18 cellular contexts compared by ENCODE assay signal in genomic region chr10:97358781-97359180, GRCh38. TPM values are rescaled to one million over a fixed set of nuclear protein-coding genes. Genes with fewer than 3 reads are reported as not detected.
DNase-seq lines count a peak whose midpoint lies in the region; ATAC-seq and TF ChIP-seq lines count a peak whose summit lies in the region.
"Had no signal": no experiment of that assay in that cellular context is flagged by ENCODE, and none has a peak within 500 bp of the region (broad histone marks: within the 10 kb centered on the region; RNA-seq: fewer than 3 reads in every experiment).

No MANE protein-coding gene starts in this region.

- no peak overlapping the region for H2BK12ac ChIP-seq in H9 (ENCODE audit: insufficient read length, low read depth, low read length)

- H3K4me1 ChIP-seq in H9 (ENCODE audit: insufficient read depth, low read length), result no peaks in the 10 kb centered on the region
- no peaks in the 10 kb centered on the region for H3K4me1 ChIP-seq in endodermal cell (ENCODE audit: control insufficient read depth, insufficient read depth, low read length)
- no peaks in the 10 kb centered on the region for H3K4me1 ChIP-seq in right cardiac atrium (ENCODE audit: control insufficient read depth, insufficient read depth, low read length)
- no peaks in the 10 kb centered on the region for H3K4me1 ChIP-seq in neural progenitor cell
- H3K4me1 ChIP-seq: Caco-2 had no signal

- H4K91ac ChIP-seq in H9 (ENCODE audit: insufficient read length, low read depth, low read length), result no peak overlapping the region

- no CpG with 5 or more reads among the region's 3 CpGs for WGBS in H9 (ENCODE audit: extremely low coverage, insufficient read length, low lambda C conversion rate)
- 90 to 92% methylated on average over 3 of the region's 3 CpGs for WGBS in endodermal cell (ENCODE audit: insufficient coverage in 1 of 2, insufficient read length in 1 of 2), 2 experiments
- 79% methylated on average over 3 of the region's 3 CpGs for WGBS in right cardiac atrium

- H2BK20ac ChIP-seq in H9 (ENCODE audit: low read depth, low read length, poor library complexity, severe bottlenecking), result no peak overlapping the region

- H2AK5ac ChIP-seq in H9 (ENCODE audit: insufficient read length, low read length), result no peak overlapping the region

- H3K36me3 ChIP-seq in endodermal cell (ENCODE audit: control insufficient read depth, insufficient read depth, low read length) (peaks cover 33% of the 10 kb centered on the region), neural progenitor cell (no peaks in the 10 kb centered on the region)

- H3K4me2 ChIP-seq in H9 (ENCODE audit: insufficient read depth, insufficient read length, low read length), result no peak overlapping the region
- H3K4me2 ChIP-seq in neural progenitor cell, result no peak overlapping the region
- H3K4me2 ChIP-seq: GM23338 had no signal

- H3K9me3 ChIP-seq in H9 (ENCODE audit: control insufficient read depth, low read depth, low read length), result no peaks in the 10 kb centered on the region
- H3K9me3 ChIP-seq in endodermal cell (ENCODE audit: control insufficient read depth, low read length), result no peaks in the 10 kb centered on the region
- no peaks in the 10 kb centered on the region for H3K9me3 ChIP-seq in right cardiac atrium (ENCODE audit: control insufficient read depth, low read length)
- no peaks in the 10 kb centered on the region for H3K9me3 ChIP-seq in neural progenitor cell (ENCODE audit: low read depth)
- H3K9me3 ChIP-seq: Caco-2 had no signal

- H3K4me3 ChIP-seq in endodermal cell (ENCODE audit: low read length) (peak overlapping the region; percentile 7), right cardiac atrium (ENCODE audit: low read length) (no peak overlapping the region), neural progenitor cell (no peak overlapping the region)
- H3K4me3 ChIP-seq: GM23338 had no signal

- H3K27me3 Mint-ChIP-seq in activated T-cell treated with anti-CD3 and anti-CD28 coated beads, Interleukin-2, amount 50 U/mL, for 72 hours (ENCODE audit: low read depth), result no peaks in the 10 kb centered on the region
- H3K27me3 Mint-ChIP-seq in H9 (ENCODE audit: low read depth), result no peaks in the 10 kb centered on the region; the same call in 1 of the 2 replicates
- H3K27me3 Mint-ChIP-seq in endodermal cell (ENCODE audit: insufficient read depth), result no peaks in the 10 kb centered on the region
- H3K27me3 Mint-ChIP-seq in neural progenitor cell (ENCODE audit: insufficient read depth, low read depth), result peaks cover 4% of the 10 kb centered on the region
- H3K27me3 Mint-ChIP-seq: CD4-positive, alpha-beta T cell had no signal

- H3K27me3 ChIP-seq in H9 (ENCODE audit: insufficient read depth, low read length) (no peaks in the 10 kb centered on the region), endodermal cell (ENCODE audit: control insufficient read depth, insufficient read depth, low read length, poor library complexity, severe bottlenecking) (no peaks in the 10 kb centered on the region), right cardiac atrium (ENCODE audit: control insufficient read depth, insufficient read depth) (no peaks in the 10 kb centered on the region), neural progenitor cell (no peaks in the 10 kb centered on the region)

- no peak for ATAC-seq in activated T-cell treated with anti-CD3 and anti-CD28 coated beads, Interleukin-2, amount 50 U/mL, for 72 hours (replicated peaks in 1 of 2)
- no peak for ATAC-seq in stimulated activated effector memory CD8-positive, alpha-beta T cell treated with anti-CD3 and anti-CD28 coated beads, Interleukin-12 subunit alpha, Interleukin-12 subunit beta, amount 100 ng/mL, for 72 hours
- no peak for ATAC-seq in right cardiac atrium
- ATAC-seq: GM23338, HCT116 had no signal

- no peaks in the 10 kb centered on the region for H3K79me1 ChIP-seq in H9 (ENCODE audit: insufficient read depth, low read depth, low read length, poor library complexity, severe bottlenecking)

- no peak overlapping the region for H3K56ac ChIP-seq in H9 (ENCODE audit: insufficient read length, low read depth, low read length)

- H3K4me1 Mint-ChIP-seq in activated T-cell treated with anti-CD3 and anti-CD28 coated beads, Interleukin-2, amount 50 U/mL, for 72 hours (ENCODE audit: low read depth), result no peaks in the 10 kb centered on the region
- H3K4me1 Mint-ChIP-seq in H9, result peaks cover 9 to 12% of the 10 kb centered on the region in 2 experiments
- H3K4me1 Mint-ChIP-seq in endodermal cell, result peaks cover 20% of the 10 kb centered on the region
- H3K4me1 Mint-ChIP-seq in stimulated activated effector memory CD8-positive, alpha-beta T cell treated with anti-CD3 and anti-CD28 coated beads, Interleukin-12 subunit alpha, Interleukin-12 subunit beta, amount 100 ng/mL, for 72 hours, result peaks cover 13% of the 10 kb centered on the region
- H3K4me1 Mint-ChIP-seq in neural progenitor cell, result no peaks in the 10 kb centered on the region

- H4K8ac ChIP-seq in H9 (replicated peaks; ENCODE audit: insufficient read length, low read depth, low read length), result no peak overlapping the region

- H3K9me3 Mint-ChIP-seq in activated T-cell treated with anti-CD3 and anti-CD28 coated beads, Interleukin-2, amount 50 U/mL, for 72 hours, result no peaks in the 10 kb centered on the region
- H3K9me3 Mint-ChIP-seq in H9 (no peaks in the 10 kb centered on the region), endodermal cell (no peaks in the 10 kb centered on the region), neural progenitor cell (no peaks in the 10 kb centered on the region)
- H3K9me3 Mint-ChIP-seq in stimulated activated effector memory CD8-positive, alpha-beta T cell treated with anti-CD3 and anti-CD28 coated beads, Interleukin-12 subunit alpha, Interleukin-12 subunit beta, amount 100 ng/mL, for 72 hours, result no peaks in the 10 kb centered on the region
- H3K9me3 Mint-ChIP-seq: CD4-positive, alpha-beta T cell; GM23338; HFFc6 had no signal

- H3T11ph ChIP-seq in H9 (ENCODE audit: low read length), result no peak overlapping the region

- no peak overlapping the region for H3K4ac ChIP-seq in H9 (ENCODE audit: low read depth, low read length)

- H2AFZ ChIP-seq in H9 (ENCODE audit: low read length) (no peak overlapping the region), neural progenitor cell (replicated peaks) (no peak overlapping the region)
- H2AFZ ChIP-seq: GM23338 had no signal

- no peaks in the 10 kb centered on the region for H4K20me1 ChIP-seq in H9 (ENCODE audit: control insufficient read depth, insufficient read depth, insufficient read length)
- no peaks in the 10 kb centered on the region for H4K20me1 ChIP-seq in neural progenitor cell (ENCODE audit: low read depth)

- DNase-seq in activated T-cell treated with anti-CD3 and anti-CD28 coated beads, Interleukin-2, amount 50 U/mL, for 72 hours, result no peak
- no peak for DNase-seq in activated T-cell treated with anti-CD3 and anti-CD28 coated beads for 4 hours
- no peak for DNase-seq in H9
- no peak for DNase-seq in endodermal cell
- no peak for DNase-seq in stimulated activated effector memory CD8-positive, alpha-beta T cell treated with anti-CD3 and anti-CD28 coated beads, Interleukin-12 subunit alpha, Interleukin-12 subunit beta, amount 100 ng/mL, for 72 hours (ENCODE audit: low spot score in 2 of 2)
- DNase-seq in DMS53 (lab: John Stamatoyannopoulos, UW), result no peak
- no peak for DNase-seq in right cardiac atrium
- DNase-seq in neural progenitor cell (ENCODE audit: low spot score), result no peak
- DNase-seq: 8988T; C1 segment of cervical spinal cord; Caco-2; CD4-positive, alpha-beta T cell; DMS79; GF-D8; HFFc6; IMR-90 had no signal

- no peak overlapping the region for H3K27ac ChIP-seq in H9 (ENCODE audit: insufficient read length, low read depth, low read length)
- no peak overlapping the region for H3K27ac ChIP-seq in endodermal cell (ENCODE audit: low read depth, low read length)
- H3K27ac ChIP-seq in right cardiac atrium (ENCODE audit: low read length), result no peak overlapping the region
- no peak overlapping the region for H3K27ac ChIP-seq in neural progenitor cell

- peak overlapping the region; percentile 52 for H3K27ac Mint-ChIP-seq in activated T-cell treated with anti-CD3 and anti-CD28 coated beads, Interleukin-2, amount 50 U/mL, for 72 hours
- peak overlapping the region in 2 of 3 experiments; percentile 70 to 76; a peak in 2 of 7 replicates for H3K27ac Mint-ChIP-seq in H9
- no peak overlapping the region for H3K27ac Mint-ChIP-seq in endodermal cell
- peak overlapping the region; percentile 58 for H3K27ac Mint-ChIP-seq in stimulated activated effector memory CD8-positive, alpha-beta T cell treated with anti-CD3 and anti-CD28 coated beads, Interleukin-12 subunit alpha, Interleukin-12 subunit beta, amount 100 ng/mL, for 72 hours
- no peak overlapping the region for H3K27ac Mint-ChIP-seq in neural progenitor cell
- H3K27ac Mint-ChIP-seq: CD4-positive, alpha-beta T cell; GM23338; HFFc6 had no signal

- H3K79me2 ChIP-seq in H9 (ENCODE audit: insufficient read depth, low read length) (no peaks in the 10 kb centered on the region), neural progenitor cell (ENCODE audit: low read depth) (no peaks in the 10 kb centered on the region)

- H3K23me2 ChIP-seq in H9 (ENCODE audit: insufficient read length, low read depth, low read length, poor library complexity, severe bottlenecking), result no peaks in the 10 kb centered on the region

- intact Hi-C loops in right cardiac atrium (cut with DNase I), result loop anchor here in 2 of 4 donors (10.0 kb wide), 2 partner anchors 74 to 84 kb away; no protein-coding TSS in a partner anchor

- no peak overlapping the region for H3K14ac ChIP-seq in H9 (ENCODE audit: insufficient read depth, low read length)

- H3K4me3 Mint-ChIP-seq in activated T-cell treated with anti-CD3 and anti-CD28 coated beads, Interleukin-2, amount 50 U/mL, for 72 hours, result no peak overlapping the region
- H3K4me3 Mint-ChIP-seq in H9, result no peak overlapping the region
- no peak overlapping the region for H3K4me3 Mint-ChIP-seq in endodermal cell
- no peak overlapping the region for H3K4me3 Mint-ChIP-seq in stimulated activated effector memory CD8-positive, alpha-beta T cell treated with anti-CD3 and anti-CD28 coated beads, Interleukin-12 subunit alpha, Interleukin-12 subunit beta, amount 100 ng/mL, for 72 hours
- no peak overlapping the region for H3K4me3 Mint-ChIP-seq in neural progenitor cell
- H3K4me3 Mint-ChIP-seq: CD4-positive, alpha-beta T cell; GM23338; HFFc6 had no signal

- peaks cover 2 to 9% of the 10 kb centered on the region in 2 donors for H3K36me3 Mint-ChIP-seq in activated T-cell treated with anti-CD3 and anti-CD28 coated beads, Interleukin-2, amount 50 U/mL, for 72 hours (ENCODE audit: insufficient read depth in 2 of 2)
- H3K36me3 Mint-ChIP-seq in H9 (ENCODE audit: insufficient read depth in 1 of 3, low read depth in 3 of 3) (peaks cover 22 to 79% (median 40%) of the 10 kb centered on the region in 3 experiments; a peak in 6 of 7 replicates), endodermal cell (ENCODE audit: low read depth) (peaks cover 43% of the 10 kb centered on the region), neural progenitor cell (peaks cover 20% of the 10 kb centered on the region)
- peaks cover 62% of the 10 kb centered on the region for H3K36me3 Mint-ChIP-seq in stimulated activated effector memory CD8-positive, alpha-beta T cell treated with anti-CD3 and anti-CD28 coated beads, Interleukin-12 subunit alpha, Interleukin-12 subunit beta, amount 100 ng/mL, for 72 hours

- no peak overlapping the region for H2BK5ac ChIP-seq in H9 (ENCODE audit: insufficient read length, low read length)

- H3K9ac ChIP-seq in H9 (ENCODE audit: extremely low read depth, insufficient read length, low read length), result no peak overlapping the region
- no peak overlapping the region for H3K9ac ChIP-seq in endodermal cell (ENCODE audit: extremely low read depth, low read length, poor library complexity, severe bottlenecking)
- H3K9ac ChIP-seq in neural progenitor cell, result no peak overlapping the region

- no peak overlapping the region for H3K18ac ChIP-seq in H9 (ENCODE audit: insufficient read length, low read depth, low read length)

- H3K23ac ChIP-seq in H9 (ENCODE audit: insufficient read length, low read depth, low read length), result no peak overlapping the region

- H4K5ac ChIP-seq in H9 (ENCODE audit: insufficient read length, low read depth, low read length), result no peak overlapping the region

- H3F3A ChIP-seq in neural progenitor cell (ENCODE audit: low read depth), result no peaks in the 10 kb centered on the region

- H2BK120ac ChIP-seq in H9 (ENCODE audit: low read depth, low read length, poor library complexity, severe bottlenecking), result no peak overlapping the region

- no peak overlapping the region for H2BK15ac ChIP-seq in H9 (ENCODE audit: low read depth, low read length)

- no peak for TF ChIP-seq CTCF in H9 (conservative IDR thresholded peaks at IDR 0.05)
- no peak for TF ChIP-seq CTCF in endodermal cell (conservative IDR thresholded peaks at IDR 0.05)
- no peak for TF ChIP-seq CTCF in neural progenitor cell (IDR thresholded peaks at IDR 0.05)

RNA-seq across cellular contexts. Expression of gene FRAT2, which starts 24.3 kb away (rescaled TPM):
- 1 to 10 TPM; 7.2 to 7.8 TPM for total RNA-seq in activated T-cell treated with anti-CD3 and anti-CD28 coated beads, Interleukin-2, amount 50 U/mL, for 72 hours
- total RNA-seq in H9 (2021), result 128 and 129 TPM in 2 replicates
- 10 to 100 TPM; 31.0 to 35.2 TPM for total RNA-seq in endodermal cell
- polyA plus RNA-seq in endodermal cell (2013, experiment 1 of 2), result 12.1 TPM
- 8.5 TPM for polyA plus RNA-seq in endodermal cell (2013, experiment 2 of 2)
- 1 to 10 TPM; 5.0 to 7.6 (median 7.5) TPM for total RNA-seq in right cardiac atrium
- 3.4 TPM for polyA plus RNA-seq in right cardiac atrium
- total RNA-seq in neural progenitor cell (ENCODE audit: low replicate concordance), result 14.9 and 27.4 TPM in 2 replicates

RNA-seq across cellular contexts. Expression of gene FRAT1, which starts 39.7 kb away (rescaled TPM):
- 1 to 10 TPM; 3.2 to 4.5 TPM for total RNA-seq in activated T-cell treated with anti-CD3 and anti-CD28 coated beads, Interleukin-2, amount 50 U/mL, for 72 hours
- 7.3 and 8.1 TPM in 2 replicates for total RNA-seq in H9 (2021)
- 1 to 10 TPM; 6.5 to 7.3 TPM for total RNA-seq in endodermal cell
- 3.2 TPM for polyA plus RNA-seq in endodermal cell (2013, experiment 1 of 2)
- 2.2 TPM for polyA plus RNA-seq in endodermal cell (2013, experiment 2 of 2)
- 1 to 10 TPM; 1.6 to 6.6 (median 6.1) TPM for total RNA-seq in right cardiac atrium
- 2.7 TPM for polyA plus RNA-seq in right cardiac atrium
- total RNA-seq in neural progenitor cell (ENCODE audit: low replicate concordance), result 2.0 and 8.8 TPM in 2 replicates

RNA-seq across cellular contexts. Expression of gene RRP12, which starts 42.4 kb away (rescaled TPM):
- total RNA-seq in activated T-cell treated with anti-CD3 and anti-CD28 coated beads, Interleukin-2, amount 50 U/mL, for 72 hours, result 10 to 100 TPM; 27.8 to 33.5 TPM
- total RNA-seq in H9 (2021), result 71.6 and 83.0 TPM in 2 replicates
- total RNA-seq in endodermal cell, result 10 to 100 TPM; 33.0 to 34.7 TPM
- 21.2 TPM for polyA plus RNA-seq in endodermal cell (2013, experiment 1 of 2)
- polyA plus RNA-seq in endodermal cell (2013, experiment 2 of 2), result 17.7 TPM
- total RNA-seq in right cardiac atrium, result 10 to 100 TPM; 10.8 to 21.2 (median 14.2) TPM
- 18.4 TPM for polyA plus RNA-seq in right cardiac atrium
- total RNA-seq in neural progenitor cell (ENCODE audit: low replicate concordance), result 6.1 and 13.8 TPM in 2 replicates

Comparison
In these comparisons a context has a peak if more than half of its experiments do, and no peak if none do; other contexts are left out.
1. H3K27ac Mint-ChIP-seq: peak in activated T-cell treated with anti-CD3 and anti-CD28 coated beads, Interleukin-2, amount 50 U/mL, for 72 hours (single experiment), H9 (2 of 3) and stimulated activated effector memory CD8-positive, alpha-beta T cell treated with anti-CD3 and anti-CD28 coated beads, Interleukin-12 subunit alpha, Interleukin-12 subunit beta, amount 100 ng/mL, for 72 hours (single experiment); none in endodermal cell (single experiment) and neural progenitor cell (single experiment).